ENCODE assay signal across 23 cellular contexts in the genomic region with DNA sequence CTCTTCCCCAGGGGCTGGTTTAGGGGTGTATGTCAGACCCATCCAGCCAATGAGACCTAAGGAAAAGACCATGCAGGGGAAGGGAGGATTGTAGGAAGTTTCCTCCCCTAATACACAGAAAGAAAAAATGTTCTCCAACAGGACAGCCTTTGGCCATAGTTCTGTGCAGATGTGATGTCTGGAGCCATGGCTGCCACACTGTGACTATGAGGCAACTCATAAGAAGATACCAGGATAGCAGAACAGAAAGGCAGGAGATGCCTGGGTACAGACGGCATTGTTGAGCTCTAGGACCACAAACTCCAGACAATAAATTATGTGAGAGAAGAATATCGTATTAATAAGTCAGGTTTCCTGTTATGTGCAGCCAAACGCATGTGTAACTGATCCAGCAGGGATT.
"Had no signal": no experiment of that assay in that cellular context is flagged by ENCODE, and none has a peak within 500 bp of the region (broad histone marks: within the 10 kb centered on the region; RNA-seq: fewer than 3 reads in every experiment).

No MANE protein-coding gene starts in this region.

- H3K36me3 Mint-ChIP-seq: activated naive CD4-positive, alpha-beta T cell treated with anti-CD3 and anti-CD28 coated beads, Interleukin-2, amount 50 U/mL, for 72 hours had no signal

- H3K27me3 Mint-ChIP-seq: activated B cell treated with CpG ODN at 0.5 μM for 24 hours; activated CD4-positive, alpha-beta T cell treated with anti-CD3 and anti-CD28 coated beads for 36 hours; T-cell had no signal

- H3K36me3 ChIP-seq: colonic mucosa, gastrocnemius medialis, right lobe of liver, thyroid gland had no signal

- H3K27ac Mint-ChIP-seq: activated B cell treated with CpG ODN at 0.5 μM for 24 hours, nephron progenitor cell had no signal

- H3K4me1 Mint-ChIP-seq: activated B cell treated with CpG ODN at 0.5 μM for 24 hours; activated CD4-positive, alpha-beta T cell treated with anti-CD3 and anti-CD28 coated beads for 36 hours had no signal

- H3K9me3 Mint-ChIP-seq: activated naive CD4-positive, alpha-beta T cell treated with anti-CD3 and anti-CD28 coated beads, Interleukin-2, amount 50 U/mL, for 72 hours; T-cell had no signal

- H3K27ac ChIP-seq: colonic mucosa, esophagus squamous epithelium, gastrocnemius medialis, right lobe of liver, skin epidermis, thyroid gland, upper lobe of right lung had no signal

- H3K27me3 ChIP-seq: colonic mucosa, dorsolateral prefrontal cortex, esophagus squamous epithelium, gastrocnemius medialis, right lobe of liver, thyroid gland, upper lobe of right lung had no signal

- DNase-seq: activated B cell treated with CpG ODN at 0.5 μM for 24 hours; activated CD4-positive, alpha-beta T cell treated with anti-CD3 and anti-CD28 coated beads for 36 hours; activated CD4-positive, alpha-beta T cell treated with anti-CD3 and anti-CD28 coated beads, Interleukin-2, amount 50 U/mL, for 4 hours; central memory CD4-positive, alpha-beta T cell; colonic mucosa; dorsolateral prefrontal cortex; esophagus squamous epithelium; gastrocnemius medialis; hippocampal formation; left ventricle myocardium superior; midbrain; nephron progenitor cell; nucleus accumbens; right lobe of liver; stimulated activated CD4-positive, alpha-beta T cell treated with anti-CD3 and anti-CD28 coated beads, Interleukin-1b, Interleukin-23, amount 100 ng/mL, for 48 hours; T-cell; T-helper 9 cell; thyroid gland; upper lobe of right lung had no signal

- H3K4me3 ChIP-seq: colonic mucosa, dorsolateral prefrontal cortex, esophagus squamous epithelium, gastrocnemius medialis, right lobe of liver, skin epidermis, thyroid gland, upper lobe of right lung had no signal

- H3K4me3 Mint-ChIP-seq: activated B cell treated with CpG ODN at 0.5 μM for 24 hours; activated CD4-positive, alpha-beta T cell treated with anti-CD3 and anti-CD28 coated beads for 36 hours; brain; nephron progenitor cell; T-cell had no signal

- ATAC-seq: activated CD4-positive, alpha-beta T cell treated with anti-CD3 and anti-CD28 coated beads for 36 hours; activated naive CD4-positive, alpha-beta T cell treated with anti-CD3 and anti-CD28 coated beads, Interleukin-2, amount 50 U/mL, for 72 hours; gastrocnemius medialis; left ventricle myocardium superior; right lobe of liver; SK-N-SH treated with all-trans-retinoic acid at 6 μM for 48 hours; T-cell; upper lobe of right lung had no signal
